In the genomic region with DNA sequence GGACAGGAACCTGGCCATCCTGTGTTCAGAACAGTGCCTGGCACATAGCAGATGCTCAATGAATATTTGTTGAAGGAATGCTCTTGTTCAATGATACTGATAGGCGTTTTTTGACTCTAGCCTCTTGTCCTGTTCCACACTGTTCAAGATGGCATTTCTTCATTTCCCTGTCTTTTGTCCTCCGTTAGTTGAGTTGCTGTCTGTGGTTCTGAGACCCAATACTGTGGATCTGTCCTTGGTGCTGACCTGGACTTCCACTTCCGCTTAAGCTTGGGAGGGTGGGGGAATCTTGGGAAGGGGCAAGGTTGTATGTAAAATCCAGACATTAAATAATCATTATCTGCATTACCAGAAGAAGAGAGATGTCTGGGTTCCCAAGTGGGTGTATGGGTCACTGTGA, we compare ENCODE assay signal across 1 cellular context.
TF ChIP-seq lines count a peak whose summit lies in the region.

No MANE protein-coding gene starts in this region.

TF ChIP-seq in endothelial cell of umbilical vein, 7 proteins besides CTCF, POLR2A, EP300 and RAD21:
- no peak for TF ChIP-seq JUN (IDR thresholded peaks at IDR 0.05; ENCODE audit: borderline replicate concordance, insufficient read depth, insufficient read length, low read depth)
- TF ChIP-seq FOS (IDR thresholded peaks at IDR 0.05; ENCODE audit: borderline replicate concordance, insufficient read depth, low read length) = no peak
- no peak for TF ChIP-seq GATA2 (IDR thresholded peaks at IDR 0.05; ENCODE audit: insufficient read depth, insufficient read length, low read depth, low read length)
- TF ChIP-seq POLR2AphosphoS5 (IDR thresholded peaks at IDR 0.05; ENCODE audit: insufficient read depth, low read depth, low read length) = no peak
- TF ChIP-seq MAX (IDR thresholded peaks at IDR 0.05; ENCODE audit: insufficient read depth, insufficient read length) = no peak
- TF ChIP-seq EZH2 (IDR thresholded peaks at IDR 0.05; ENCODE audit: borderline replicate concordance, low read depth, low read length, severe bottlenecking) = no peak
- TF ChIP-seq MYC (IDR thresholded peaks at IDR 0.05; ENCODE audit: low read depth, low read length) = no peak
